10 cellular contexts compared by ENCODE assay signal in genomic region chr6:55617272-55617671, GRCh38. TPM values are rescaled to one million over a fixed set of nuclear protein-coding genes. Genes with fewer than 3 reads are reported as not detected.
A peak's percentile ranks its signal among the peaks of the same experiment; 100 is the strongest.
DNase-seq lines count a peak whose midpoint lies in the region; ATAC-seq and TF ChIP-seq lines count a peak whose summit lies in the region.
"Had no signal": no experiment of that assay in that cellular context is flagged by ENCODE, and none has a peak within 500 bp of the region (broad histone marks: within the 10 kb centered on the region; RNA-seq: fewer than 3 reads in every experiment).

No MANE protein-coding gene starts in this region.

- no peaks in the 10 kb centered on the region for H3K9me3 ChIP-seq in mucosa of descending colon
- H3K9me3 ChIP-seq in Peyer's patch: no peaks in the 10 kb centered on the region
- H3K9me3 ChIP-seq: neutrophil, SJSA1 had no signal

- POLR2A ChIA-PET in activated CD4-positive, alpha-beta T cell treated with anti-CD3 and anti-CD28 coated beads, Interleukin-2, amount 10 ng/mL, durations not matched to agents 7 days and 5 days (lab: Charles Lee): no interaction called here

- DNase-seq in EH (ENCODE audit: low read depth) (peak; percentile 52), MV-4-11 (lab: John Stamatoyannopoulos, UW) (peak; percentile 13), astrocyte of the spinal cord (ENCODE audit: low read depth, low spot score) (peak; percentile 43), mucosa of descending colon (peak in 1 of 3 donors; percentile 51), Peyer's patch (no peak), GOT3 (lab: John Stamatoyannopoulos, UW) (no peak)
- no peak for DNase-seq in activated CD4-positive, alpha-beta T cell treated with anti-CD3 and anti-CD28 coated beads, Interleukin-2, amount 10 ng/mL, durations not matched to agents 7 days and 5 days

- ATAC-seq in GM21360 (IDR thresholded peaks at IDR 0.05; ENCODE audit: unreplicated experiment) (peak; percentile 82), mucosa of descending colon (peak; percentile 40)

- no peak overlapping the region for H3K27ac Mint-ChIP-seq in activated CD4-positive, alpha-beta T cell treated with anti-CD3 and anti-CD28 coated beads, Interleukin-2, amount 10 ng/mL, durations not matched to agents 7 days and 5 days

- peaks cover 3% of the 10 kb centered on the region for H3K9me3 Mint-ChIP-seq in activated CD4-positive, alpha-beta T cell treated with anti-CD3 and anti-CD28 coated beads, Interleukin-2, amount 10 ng/mL, durations not matched to agents 7 days and 5 days

- no peaks in the 10 kb centered on the region for H3K36me3 Mint-ChIP-seq in activated CD4-positive, alpha-beta T cell treated with anti-CD3 and anti-CD28 coated beads, Interleukin-2, amount 10 ng/mL, durations not matched to agents 7 days and 5 days (ENCODE audit: low read depth)

- H3K4me1 Mint-ChIP-seq in activated CD4-positive, alpha-beta T cell treated with anti-CD3 and anti-CD28 coated beads, Interleukin-2, amount 10 ng/mL, durations not matched to agents 7 days and 5 days: no peaks in the 10 kb centered on the region

- no peak for TF ChIP-seq POLR2A in Peyer's patch (IDR thresholded peaks at IDR 0.05)

- no peak overlapping the region for H3K27ac ChIP-seq in Peyer's patch
- H3K27ac ChIP-seq: neutrophil, SJSA1 had no signal

- no peak overlapping the region for H3K4me3 ChIP-seq in astrocyte of the spinal cord (ENCODE audit: low read depth, low read length)
- no peak overlapping the region for H3K4me3 ChIP-seq in mucosa of descending colon
- H3K4me3 ChIP-seq in Peyer's patch: no peak overlapping the region
- H3K4me3 ChIP-seq: SJSA1 had no signal

- CTCF ChIA-PET in activated CD4-positive, alpha-beta T cell treated with anti-CD3 and anti-CD28 coated beads, Interleukin-2, amount 10 ng/mL, durations not matched to agents 7 days and 5 days (lab: Charles Lee): no interaction called here

- no peaks in the 10 kb centered on the region for H3K27me3 Mint-ChIP-seq in activated CD4-positive, alpha-beta T cell treated with anti-CD3 and anti-CD28 coated beads, Interleukin-2, amount 10 ng/mL, durations not matched to agents 7 days and 5 days

- no peak overlapping the region for H3K4me3 Mint-ChIP-seq in activated CD4-positive, alpha-beta T cell treated with anti-CD3 and anti-CD28 coated beads, Interleukin-2, amount 10 ng/mL, durations not matched to agents 7 days and 5 days

- TF ChIP-seq CTCF in astrocyte of the spinal cord (IDR thresholded peaks at IDR 0.05; ENCODE audit: low read depth, low read length) (peak; percentile 66), mucosa of descending colon (IDR thresholded peaks at IDR 0.05) (no peak), Peyer's patch (IDR thresholded peaks at IDR 0.05) (peak in 1 of 6 experiments; percentile 5)

- H3K36me3 ChIP-seq in mucosa of descending colon (ENCODE audit: low read depth) (no peaks in the 10 kb centered on the region), Peyer's patch (no peaks in the 10 kb centered on the region)
- H3K36me3 ChIP-seq: neutrophil, SJSA1 had no signal

- no peaks in the 10 kb centered on the region for H3K27me3 ChIP-seq in Peyer's patch
- H3K27me3 ChIP-seq: neutrophil, SJSA1 had no signal

- in situ Hi-C loops in astrocyte of the spinal cord (cut with HindIII; ENCODE audit: low sequenced_read_pairs): no loop called here

- H3K4me1 ChIP-seq in mucosa of descending colon (ENCODE audit: low read depth): no peaks in the 10 kb centered on the region
- no peaks in the 10 kb centered on the region for H3K4me1 ChIP-seq in Peyer's patch
- H3K4me1 ChIP-seq: SJSA1 had no signal

- intact Hi-C loops in mucosa of descending colon (cut with DNase I, micrococcal nuclease): no loop called here

RNA-seq across cellular contexts. Expression of gene HMGCLL1, which starts 38.3 kb away (rescaled TPM):
- total RNA-seq in mucosa of descending colon (1 to 10 TPM in 1 of 3 donors, under 1 TPM in 2; 0.27 to 1.0 (median 0.46) TPM), Peyer's patch (1 to 10 TPM in 1 of 4 donors, not detected in 3; 2.2 TPM)
- not detected for total RNA-seq in activated CD4-positive, alpha-beta T cell treated with anti-CD3 and anti-CD28 coated beads, Interleukin-2, amount 10 ng/mL, durations not matched to agents 7 days and 5 days
- total RNA-seq: SJSA1 had no signal

Comparison
In these comparisons a context has a peak if more than half of its experiments do, and no peak if none do; other contexts are left out.
1. DNase-seq: peak in EH (single experiment), MV-4-11 (single experiment) and astrocyte of the spinal cord (single experiment); none in Peyer's patch (0 of 3), GOT3 (single experiment) and activated CD4-positive, alpha-beta T cell treated with anti-CD3 and anti-CD28 coated beads, Interleukin-2, amount 10 ng/mL, durations not matched to agents 7 days and 5 days (single experiment).